9 cellular contexts compared by ENCODE assay signal in genomic region chr1:243598433-243598832, GRCh38.
DNase-seq lines count a peak whose midpoint lies in the region; ATAC-seq and TF ChIP-seq lines count a peak whose summit lies in the region.
"Had no signal": no experiment of that assay in that cellular context is flagged by ENCODE, and none has a peak within 500 bp of the region (broad histone marks: within the 10 kb centered on the region; RNA-seq: fewer than 3 reads in every experiment).

No MANE protein-coding gene starts in this region.

- ATAC-seq in GM18909 (IDR thresholded peaks at IDR 0.05; ENCODE audit: poor library complexity, unreplicated experiment) (peak; percentile 37), omental fat pad (ENCODE audit: low FRiP score) (peak; percentile 97)

- in situ Hi-C loops in ACHN (cut with HindIII; ENCODE audit: low pct_ligation_motif_present, low pct_unique_long_range_greater_than_20kb, low sequenced_read_pairs) = no loop called here

- no peaks in the 10 kb centered on the region for H3K27me3 Mint-ChIP-seq in activated naive CD8-positive, alpha-beta T cell

- no peak for TF ChIP-seq CTCF in omental fat pad (IDR thresholded peaks at IDR 0.05)

- peaks cover 24% of the 10 kb centered on the region for H3K36me3 Mint-ChIP-seq in activated naive CD8-positive, alpha-beta T cell

- H3K4me1 Mint-ChIP-seq in activated naive CD8-positive, alpha-beta T cell (ENCODE audit: low read depth) = peaks cover 34% of the 10 kb centered on the region

- H3K9me3 Mint-ChIP-seq in activated naive CD8-positive, alpha-beta T cell (ENCODE audit: low read depth) = peaks cover 15% of the 10 kb centered on the region

- peak; percentile 91 to 92 for DNase-seq in Kasumi-1 (lab: John Stamatoyannopoulos, UW)
- DNase-seq in omental fat pad (ENCODE audit: low spot score) = no peak
- DNase-seq in NCI-H2107 treated with DMSO at 0.1 percent for 48 hours (lab: John Stamatoyannopoulos, UW; ENCODE audit: unreplicated experiment) = no peak
- DNase-seq in H4 (ENCODE audit: low spot score) = no peak
- no peak for DNase-seq in ACHN
- DNase-seq in COLO829 (ENCODE audit: low spot score) = no peak
- DNase-seq: glutamatergic neuron had no signal

- H3K4me3 Mint-ChIP-seq in activated naive CD8-positive, alpha-beta T cell = peak overlapping the region; percentile 36

- peak overlapping the region; percentile 52 for H3K27ac Mint-ChIP-seq in activated naive CD8-positive, alpha-beta T cell

Comparison
In these comparisons a context has a peak if more than half of its experiments do, and no peak if none do; other contexts are left out.
1. DNase-seq: peak in Kasumi-1 (2 of 2); none in omental fat pad (single experiment), NCI-H2107 treated with DMSO at 0.1 percent for 48 hours (single experiment), H4 (single experiment), ACHN (single experiment) and COLO829 (single experiment).